Comparison of ENCODE assay signal across 30 cellular contexts in genomic region chr1:110682898-110683297, GRCh38. TPM values are rescaled to one million over a fixed set of nuclear protein-coding genes. Genes with fewer than 3 reads are reported as not detected.
"Had no signal": no experiment of that assay in that cellular context is flagged by ENCODE, and none has a peak within 500 bp of the region (broad histone marks: within the 10 kb centered on the region; RNA-seq: fewer than 3 reads in every experiment).

No MANE protein-coding gene starts in this region.

- ATAC-seq: activated CD4-positive, alpha-beta T cell treated with anti-CD3 and anti-CD28 coated beads for 36 hours; activated CD8-positive, alpha-beta memory T cell treated with anti-CD3 and anti-CD28 coated beads, Interleukin-2, amount 10 ng/mL, durations not matched to agents 7 days and 5 days; activated CD8-positive, alpha-beta T cell treated with anti-CD3 and anti-CD28 coated beads, Interleukin-2, amount 10 ng/mL, durations not matched to agents 7 days and 5 days; activated naive CD8-positive, alpha-beta T cell treated with anti-CD3 and anti-CD28 coated beads, Interleukin-2, amount 50 U/mL, for 24 hours; body of pancreas had no signal

- H3K27me3 ChIP-seq: adrenal gland, body of pancreas, colonic mucosa had no signal

- H3K9me3 ChIP-seq: adrenal gland, colonic mucosa, esophagus squamous epithelium had no signal

- H3K27ac ChIP-seq: adrenal gland, body of pancreas, cardiac muscle cell, colonic mucosa, epithelial cell of prostate, esophagus squamous epithelium had no signal

- FAIRE-seq: endometrium, endothelial cell of umbilical vein, frontal cortex had no signal

- DNase-seq: activated CD4-positive, alpha-beta memory T cell treated with anti-CD3 and anti-CD28 coated beads for 36 hours; activated CD4-positive, alpha-beta T cell treated with anti-CD3 and anti-CD28 coated beads for 36 hours; activated CD4-positive, CD25-positive, alpha-beta regulatory T cell; activated CD4-positive, CD25-positive, alpha-beta regulatory T cell treated with anti-CD3 and anti-CD28 coated beads, Interleukin-2, amount 50 U/mL, for 72 hours; activated CD8-positive, alpha-beta memory T cell treated with anti-CD3 and anti-CD28 coated beads, Interleukin-2, amount 10 ng/mL, durations not matched to agents 7 days and 5 days; activated CD8-positive, alpha-beta memory T cell treated with anti-CD3 and anti-CD28 coated beads, Interleukin-2, amount 50 U/mL, for 4 hours; activated CD8-positive, alpha-beta T cell treated with anti-CD3 and anti-CD28 coated beads, Interleukin-2, amount 10 ng/mL, durations not matched to agents 7 days and 5 days; activated effector memory CD4-positive, alpha-beta T cell treated with anti-CD3 and anti-CD28 coated beads, Interleukin-2, amount 50 U/mL, for 16 hours; activated naive CD4-positive, alpha-beta T cell treated with anti-CD3 and anti-CD28 coated beads for 36 hours; activated naive CD8-positive, alpha-beta T cell treated with anti-CD3 and anti-CD28 coated beads for 36 hours; activated naive CD8-positive, alpha-beta T cell treated with anti-CD3 and anti-CD28 coated beads, Interleukin-2, amount 50 U/mL, for 24 hours; activated T-cell treated with anti-CD3 and anti-CD28 coated beads, Interleukin-2, amount 50 U/mL, for 1 hour; activated T-cell treated with anti-CD3 and anti-CD28 coated beads, Interleukin-2, amount 50 U/mL, for 48 hours; adrenal gland; amygdala; aorta; body of pancreas; central memory CD4-positive, alpha-beta T cell; cerebellar nuclear complex; colonic mucosa; effector CD8-positive, alpha-beta T cell; esophagus squamous epithelium; head of caudate nucleus; hypothalamus had no signal

- H3K36me3 ChIP-seq: adrenal gland, cardiac muscle cell, colonic mucosa, esophagus squamous epithelium had no signal

- H3K4me3 ChIP-seq: adrenal gland, body of pancreas, cardiac muscle cell, colonic mucosa, esophagus squamous epithelium had no signal

- H3K4me1 ChIP-seq: adrenal gland, body of pancreas, colonic mucosa, esophagus squamous epithelium had no signal

RNA-seq across cellular contexts. Expression of gene KCNA3, which starts 8.2 kb away (rescaled TPM):
- total RNA-seq: dermis microvascular lymphatic vessel endothelial cell, endothelial cell of umbilical vein had no signal
- polyA plus RNA-seq: aorta, cardiac muscle cell, endothelial cell of umbilical vein had no signal
